In the genomic region with DNA sequence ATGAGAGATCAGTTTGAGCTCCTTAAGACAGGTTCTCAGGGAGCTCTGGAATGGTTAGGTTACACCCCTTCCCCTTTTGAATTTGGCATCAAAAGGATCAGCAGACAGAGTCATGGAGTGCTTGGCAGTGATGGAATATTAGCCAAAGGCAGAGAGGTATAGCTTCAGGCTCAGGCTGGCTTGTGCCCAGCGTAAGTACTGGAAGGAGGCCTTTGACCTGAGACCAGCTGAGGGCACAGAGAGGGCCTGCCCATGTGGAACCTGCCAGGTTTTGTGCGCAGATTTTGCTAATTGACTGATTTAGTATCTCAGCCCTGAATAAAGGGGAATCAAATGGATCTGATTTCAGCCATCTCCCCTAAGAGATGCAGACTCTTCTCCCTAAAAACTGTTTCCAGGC, we compare ENCODE assay signal across 28 cellular contexts.
DNase-seq lines count a peak whose midpoint lies in the region; ATAC-seq, FAIRE-seq and TF ChIP-seq lines count a peak whose summit lies in the region.
"Had no signal": no experiment of that assay in that cellular context is flagged by ENCODE, and none has a peak within 500 bp of the region (broad histone marks: within the 10 kb centered on the region; RNA-seq: fewer than 3 reads in every experiment).

No MANE protein-coding gene starts in this region.

- ATAC-seq in left cardiac atrium (no peak), heart right ventricle (no peak), left lobe of liver (peak; percentile 85), GM19395 (IDR thresholded peaks at IDR 0.05; ENCODE audit: unreplicated experiment) (no peak), HG02588 (IDR thresholded peaks at IDR 0.05; ENCODE audit: unreplicated experiment) (no peak)
- no peak for ATAC-seq in stimulated activated effector memory CD8-positive, alpha-beta T cell treated with anti-CD3 and anti-CD28 coated beads, Interleukin-12 subunit alpha, Interleukin-12 subunit beta, amount 100 ng/mL, for 72 hours
- ATAC-seq: activated T-cell treated with anti-CD3 and anti-CD28 coated beads, Interleukin-2, amount 50 U/mL, for 4 hours; Panc1; stimulated activated naive B cell treated with anti-CD40 and anti-IgM and Interleukin-4, amounts not matched to agents 10 μg/mL and 1 μg/mL and 100 μg/mL, for 72 hours had no signal

- peaks cover 78% of the 10 kb centered on the region for H3K4me1 Mint-ChIP-seq in brain
- peaks cover 93% of the 10 kb centered on the region for H3K4me1 Mint-ChIP-seq in stimulated activated effector memory CD8-positive, alpha-beta T cell treated with anti-CD3 and anti-CD28 coated beads, Interleukin-12 subunit alpha, Interleukin-12 subunit beta, amount 100 ng/mL, for 72 hours

- no peaks in the 10 kb centered on the region for H3K9me3 ChIP-seq in heart right ventricle
- H3K9me3 ChIP-seq: esophagus muscularis mucosa, HAP-1, thoracic aorta had no signal

- no peaks in the 10 kb centered on the region for H3K9me3 Mint-ChIP-seq in brain
- H3K9me3 Mint-ChIP-seq in stimulated activated effector memory CD8-positive, alpha-beta T cell treated with anti-CD3 and anti-CD28 coated beads, Interleukin-12 subunit alpha, Interleukin-12 subunit beta, amount 100 ng/mL, for 72 hours, result no peaks in the 10 kb centered on the region
- H3K9me3 Mint-ChIP-seq: activated T-cell treated with anti-CD3 and anti-CD28 coated beads, Interleukin-2, amount 50 U/mL, for 4 hours; stimulated activated naive B cell treated with anti-CD40 and anti-IgM and Interleukin-4, amounts not matched to agents 10 μg/mL and 1 μg/mL and 100 μg/mL, for 72 hours had no signal

- DNase-seq in left cardiac atrium, result peak; percentile 13
- no peak for DNase-seq in heart right ventricle
- DNase-seq in left lobe of liver (ENCODE audit: low spot score), result peak; percentile 84
- no peak for DNase-seq in stimulated activated effector memory CD8-positive, alpha-beta T cell treated with anti-CD3 and anti-CD28 coated beads, Interleukin-12 subunit alpha, Interleukin-12 subunit beta, amount 100 ng/mL, for 72 hours (ENCODE audit: low spot score in 2 of 2)
- DNase-seq in H54 (ENCODE audit: insufficient read length, low spot score), result no peak
- DNase-seq: activated CD4-positive, alpha-beta T cell treated with anti-CD3 and anti-CD28 coated beads for 48 hours; activated T-cell treated with anti-CD3 and anti-CD28 coated beads, Interleukin-2, amount 50 U/mL, for 4 hours; effector CD8-positive, alpha-beta T cell; foreskin melanocyte; hypothalamus; mammary epithelial cell; NCI-H2171; NCI-H524; stimulated activated CD4-positive, alpha-beta T cell treated with anti-CD3 and anti-CD28 coated beads, Interleukin-4, amount 100 ng/mL, for 1 hour; stimulated activated naive B cell treated with anti-CD40 and anti-IgM and Interleukin-4, amounts not matched to agents 10 μg/mL and 1 μg/mL and 100 μg/mL, for 72 hours; T-helper 2 cell had no signal

- H3K4me3 Mint-ChIP-seq in brain, result no peak overlapping the region
- H3K4me3 Mint-ChIP-seq in stimulated activated effector memory CD8-positive, alpha-beta T cell treated with anti-CD3 and anti-CD28 coated beads, Interleukin-12 subunit alpha, Interleukin-12 subunit beta, amount 100 ng/mL, for 72 hours, result no peak overlapping the region
- H3K4me3 Mint-ChIP-seq: activated naive CD8-positive, alpha-beta T cell; activated T-cell treated with anti-CD3 and anti-CD28 coated beads, Interleukin-2, amount 50 U/mL, for 4 hours; stimulated activated naive B cell treated with anti-CD40 and anti-IgM and Interleukin-4, amounts not matched to agents 10 μg/mL and 1 μg/mL and 100 μg/mL, for 72 hours had no signal

- intact Hi-C loops in left cardiac atrium (cut with DNase I), result no loop called here
- intact Hi-C loops in heart right ventricle (cut with DNase I), result no loop called here

- 92 to 94% methylated on average over 2 of the region's 2 CpGs for WGBS in heart right ventricle, 2 donors

- H3K27me3 Mint-ChIP-seq in brain, result no peaks in the 10 kb centered on the region
- H3K27me3 Mint-ChIP-seq: activated naive CD8-positive, alpha-beta T cell; stimulated activated naive B cell treated with anti-CD40 and anti-IgM and Interleukin-4, amounts not matched to agents 10 μg/mL and 1 μg/mL and 100 μg/mL, for 72 hours had no signal

- no peak for TF ChIP-seq POLR2A in H54 (IDR thresholded peaks at IDR 0.05; ENCODE audit: low read depth, low read length)

- H3K4me1 ChIP-seq in heart right ventricle, result peaks cover 19 to 98% (median 76%) of the 10 kb centered on the region in 9 donors
- H3K4me1 ChIP-seq: HAP-1 had no signal

- TF ChIP-seq CTCF in heart right ventricle (IDR thresholded peaks at IDR 0.05), result no peak
- no peak for TF ChIP-seq CTCF in brain (conservative IDR thresholded peaks at IDR 0.05)

- peaks cover 0 to 67% (median 17%) of the 10 kb centered on the region in 9 donors for H3K36me3 ChIP-seq in heart right ventricle
- H3K36me3 ChIP-seq: HAP-1 had no signal

- peak overlapping the region in 3 of 5 experiments; percentile 33 to 92 (median 89) for H3K27ac Mint-ChIP-seq in brain
- H3K27ac Mint-ChIP-seq in stimulated activated effector memory CD8-positive, alpha-beta T cell treated with anti-CD3 and anti-CD28 coated beads, Interleukin-12 subunit alpha, Interleukin-12 subunit beta, amount 100 ng/mL, for 72 hours, result peak overlapping the region; percentile 94
- H3K27ac Mint-ChIP-seq: activated naive CD8-positive, alpha-beta T cell; stimulated activated naive B cell treated with anti-CD40 and anti-IgM and Interleukin-4, amounts not matched to agents 10 μg/mL and 1 μg/mL and 100 μg/mL, for 72 hours had no signal

- H3K27ac ChIP-seq in heart right ventricle, result peak overlapping the region in 5 of 10 donors; percentile 7 to 91 (median 86)
- H3K27ac ChIP-seq: esophagus muscularis mucosa, thoracic aorta had no signal

- H3K4me3 ChIP-seq in heart right ventricle, result no peak overlapping the region
- H3K4me3 ChIP-seq: esophagus muscularis mucosa, HAP-1, thoracic aorta had no signal

- FAIRE-seq in H54 (lab: Jason Lieb, UNC), result no peak
- FAIRE-seq: astrocyte, D721Med, GM12892, islet of Langerhans had no signal

- H3K27me3 ChIP-seq in heart right ventricle, result no peaks in the 10 kb centered on the region
- H3K27me3 ChIP-seq: esophagus muscularis mucosa had no signal

- H3K36me3 Mint-ChIP-seq in brain, result no peaks in the 10 kb centered on the region
- peaks cover 86% of the 10 kb centered on the region for H3K36me3 Mint-ChIP-seq in stimulated activated effector memory CD8-positive, alpha-beta T cell treated with anti-CD3 and anti-CD28 coated beads, Interleukin-12 subunit alpha, Interleukin-12 subunit beta, amount 100 ng/mL, for 72 hours

Comparison
In these comparisons a context has a peak if more than half of its experiments do, and no peak if none do; other contexts are left out.
1. DNase-seq: peak in left cardiac atrium (single experiment) and left lobe of liver (single experiment); none in heart right ventricle (0 of 2), stimulated activated effector memory CD8-positive, alpha-beta T cell treated with anti-CD3 and anti-CD28 coated beads, Interleukin-12 subunit alpha, Interleukin-12 subunit beta, amount 100 ng/mL, for 72 hours (0 of 2) and H54 (single experiment).